1 cellular context compared by ENCODE assay signal in the genomic region with DNA sequence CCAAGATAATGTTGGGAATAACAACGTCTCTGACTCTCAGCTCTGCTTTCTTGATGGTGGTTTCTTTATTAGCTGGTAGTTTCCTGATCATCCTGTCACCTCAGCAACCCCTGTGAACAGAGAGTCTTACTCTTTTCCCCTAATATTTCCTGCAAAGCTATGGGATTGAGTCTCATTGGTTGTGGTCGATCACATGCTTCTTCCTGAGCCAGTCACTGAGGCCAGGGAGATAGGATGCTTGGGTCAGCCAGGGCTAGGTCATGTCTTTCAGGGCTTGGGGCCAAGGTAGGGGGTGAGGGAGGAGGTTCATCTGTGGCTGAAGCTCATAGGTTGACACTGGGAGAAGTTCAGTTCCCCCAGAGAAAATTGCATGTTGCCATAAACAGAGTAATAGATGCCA.
TF ChIP-seq lines count a peak whose summit lies in the region.

No MANE protein-coding gene starts in this region.

TF ChIP-seq in HepG2, 621 proteins besides CTCF, POLR2A, EP300 and RAD21 (continued from another document):
- TF ChIP-seq, protein P1, sequence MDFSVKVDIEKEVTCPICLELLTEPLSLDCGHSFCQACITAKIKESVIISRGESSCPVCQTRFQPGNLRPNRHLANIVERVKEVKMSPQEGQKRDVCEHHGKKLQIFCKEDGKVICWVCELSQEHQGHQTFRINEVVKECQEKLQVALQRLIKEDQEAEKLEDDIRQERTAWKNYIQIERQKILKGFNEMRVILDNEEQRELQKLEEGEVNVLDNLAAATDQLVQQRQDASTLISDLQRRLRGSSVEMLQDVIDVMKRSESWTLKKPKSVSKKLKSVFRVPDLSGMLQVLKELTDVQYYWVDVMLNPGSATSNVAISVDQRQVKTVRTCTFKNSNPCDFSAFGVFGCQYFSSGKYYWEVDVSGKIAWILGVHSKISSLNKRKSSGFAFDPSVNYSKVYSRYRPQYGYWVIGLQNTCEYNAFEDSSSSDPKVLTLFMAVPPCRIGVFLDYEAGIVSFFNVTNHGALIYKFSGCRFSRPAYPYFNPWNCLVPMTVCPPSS (IDR thresholded peaks at IDR 0.05): no peak
- TF ChIP-seq, protein P2, sequence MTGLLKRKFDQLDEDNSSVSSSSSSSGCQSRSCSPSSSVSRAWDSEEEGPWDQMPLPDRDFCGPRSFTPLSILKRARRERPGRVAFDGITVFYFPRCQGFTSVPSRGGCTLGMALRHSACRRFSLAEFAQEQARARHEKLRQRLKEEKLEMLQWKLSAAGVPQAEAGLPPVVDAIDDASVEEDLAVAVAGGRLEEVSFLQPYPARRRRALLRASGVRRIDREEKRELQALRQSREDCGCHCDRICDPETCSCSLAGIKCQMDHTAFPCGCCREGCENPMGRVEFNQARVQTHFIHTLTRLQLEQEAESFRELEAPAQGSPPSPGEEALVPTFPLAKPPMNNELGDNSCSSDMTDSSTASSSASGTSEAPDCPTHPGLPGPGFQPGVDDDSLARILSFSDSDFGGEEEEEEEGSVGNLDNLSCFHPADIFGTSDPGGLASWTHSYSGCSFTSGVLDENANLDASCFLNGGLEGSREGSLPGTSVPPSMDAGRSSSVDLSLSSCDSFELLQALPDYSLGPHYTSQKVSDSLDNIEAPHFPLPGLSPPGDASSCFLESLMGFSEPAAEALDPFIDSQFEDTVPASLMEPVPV (CRISPR knock-in tag; IDR thresholded peaks at IDR 0.05): no peak
- no peak for TF ChIP-seq SP1 (IDR thresholded peaks at IDR 0.05)
- TF ChIP-seq SP1 (CRISPR knock-in tag; IDR thresholded peaks at IDR 0.05): no peak
- TF ChIP-seq BCL3 (CRISPR knock-in tag; IDR thresholded peaks at IDR 0.05): no peak
- TF ChIP-seq, protein P3, sequence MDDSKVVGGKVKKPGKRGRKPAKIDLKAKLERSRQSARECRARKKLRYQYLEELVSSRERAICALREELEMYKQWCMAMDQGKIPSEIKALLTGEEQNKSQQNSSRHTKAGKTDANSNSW (CRISPR knock-in tag; IDR thresholded peaks at IDR 0.05; ENCODE audit: borderline replicate concordance): no peak
- TF ChIP-seq NFYB (CRISPR knock-in tag; IDR thresholded peaks at IDR 0.05): peak; percentile 27; the same call in 1 of the 2 replicates
